ENCODE assay signal across 20 cellular contexts in genomic region chr10:44341901-44342300, GRCh38. TPM values are rescaled to one million over a fixed set of nuclear protein-coding genes. Genes with fewer than 3 reads are reported as not detected.
DNase-seq lines count a peak whose midpoint lies in the region; ATAC-seq and TF ChIP-seq lines count a peak whose summit lies in the region.
"Had no signal": no experiment of that assay in that cellular context is flagged by ENCODE, and none has a peak within 500 bp of the region (broad histone marks: within the 10 kb centered on the region; RNA-seq: fewer than 3 reads in every experiment).

No MANE protein-coding gene starts in this region.

- H3K4me2 ChIP-seq in hepatocyte (no peak overlapping the region), parathyroid adenoma (ENCODE audit: low read length) (no peak overlapping the region)
- H3K4me2 ChIP-seq: A549, BLaER1 had no signal

- H3K79me2 ChIP-seq in hepatocyte (no peaks in the 10 kb centered on the region), parathyroid adenoma (no peaks in the 10 kb centered on the region)

- no peak for ATAC-seq in activated CD8-positive, alpha-beta memory T cell treated with anti-CD3 and anti-CD28 coated beads, Interleukin-2, amount 10 ng/mL, durations not matched to agents 7 days and 5 days
- no peak for ATAC-seq in foreskin keratinocyte
- ATAC-seq: A549, GM12878 had no signal

- H3K4me3 ChIP-seq in hepatocyte (no peak overlapping the region), parathyroid adenoma (ENCODE audit: low read depth, low read length) (no peak overlapping the region)
- H3K4me3 ChIP-seq: A549, BLaER1, GM12878, HAP-1 had no signal

- no peaks in the 10 kb centered on the region for H3K4me1 ChIP-seq in hepatocyte (ENCODE audit: insufficient read depth)
- H3K4me1 ChIP-seq in parathyroid adenoma: peaks cover 62% of the 10 kb centered on the region
- no peaks in the 10 kb centered on the region for H3K4me1 ChIP-seq in foreskin keratinocyte
- H3K4me1 ChIP-seq: A549, HAP-1 had no signal

- no peaks in the 10 kb centered on the region for H3K36me3 Mint-ChIP-seq in activated CD8-positive, alpha-beta memory T cell treated with anti-CD3 and anti-CD28 coated beads, Interleukin-2, amount 10 ng/mL, durations not matched to agents 7 days and 5 days
- H3K36me3 Mint-ChIP-seq: CD14-positive monocyte; CD4-positive, alpha-beta memory T cell had no signal

- 93% methylated on average over 3 of the region's 3 CpGs for WGBS in hepatocyte (ENCODE audit: low lambda C conversion rate, missing lambda C conversion rate)

- no peak for TF ChIP-seq CTCF in hepatocyte (IDR thresholded peaks at IDR 0.05; ENCODE audit: poor library complexity)
- no peak for TF ChIP-seq CTCF in parathyroid adenoma (IDR thresholded peaks at IDR 0.05)
- TF ChIP-seq CTCF in foreskin keratinocyte (conservative IDR thresholded peaks at IDR 0.05): no peak

- CTCF ChIA-PET in activated CD8-positive, alpha-beta memory T cell treated with anti-CD3 and anti-CD28 coated beads, Interleukin-2, amount 10 ng/mL, durations not matched to agents 7 days and 5 days (lab: Charles Lee): no interaction called here

- H3K9me3 ChIP-seq in hepatocyte (ENCODE audit: low read depth): no peaks in the 10 kb centered on the region
- H3K9me3 ChIP-seq in parathyroid adenoma (ENCODE audit: control insufficient read depth, low read length): no peaks in the 10 kb centered on the region
- H3K9me3 ChIP-seq: A549, BLaER1, HAP-1 had no signal

- H3K27ac ChIP-seq in hepatocyte: peak overlapping the region; percentile 16
- H3K27ac ChIP-seq in parathyroid adenoma: peak overlapping the region; percentile 91
- H3K27ac ChIP-seq in foreskin keratinocyte: no peak overlapping the region
- H3K27ac ChIP-seq: 22Rv1, A549, BLaER1 had no signal

- no peaks in the 10 kb centered on the region for H3K4me1 Mint-ChIP-seq in activated CD8-positive, alpha-beta memory T cell treated with anti-CD3 and anti-CD28 coated beads, Interleukin-2, amount 10 ng/mL, durations not matched to agents 7 days and 5 days
- H3K4me1 Mint-ChIP-seq: CD14-positive monocyte; CD4-positive, alpha-beta memory T cell had no signal

- H3K9ac ChIP-seq in parathyroid adenoma: peak overlapping the region; percentile 15
- H3K9ac ChIP-seq: BLaER1 had no signal

- H3K27me3 Mint-ChIP-seq in activated CD8-positive, alpha-beta memory T cell treated with anti-CD3 and anti-CD28 coated beads, Interleukin-2, amount 10 ng/mL, durations not matched to agents 7 days and 5 days: peaks cover 2% of the 10 kb centered on the region

- H3K27me3 ChIP-seq in hepatocyte (no peaks in the 10 kb centered on the region), parathyroid adenoma (ENCODE audit: control insufficient read depth, insufficient read depth, low read length) (no peaks in the 10 kb centered on the region), foreskin keratinocyte (no peaks in the 10 kb centered on the region)
- H3K27me3 ChIP-seq: BLaER1 had no signal

- H3K9me2 ChIP-seq in hepatocyte (replicated peaks; ENCODE audit: insufficient read depth): no peaks in the 10 kb centered on the region

- H3K4me3 Mint-ChIP-seq in activated CD8-positive, alpha-beta memory T cell treated with anti-CD3 and anti-CD28 coated beads, Interleukin-2, amount 10 ng/mL, durations not matched to agents 7 days and 5 days: no peak overlapping the region
- H3K4me3 Mint-ChIP-seq: CD14-positive monocyte; CD4-positive, alpha-beta memory T cell had no signal

- H2AFZ ChIP-seq in hepatocyte (no peak overlapping the region), parathyroid adenoma (peak overlapping the region; percentile 14)

- no peak overlapping the region for H3K27ac Mint-ChIP-seq in activated CD8-positive, alpha-beta memory T cell treated with anti-CD3 and anti-CD28 coated beads, Interleukin-2, amount 10 ng/mL, durations not matched to agents 7 days and 5 days
- H3K27ac Mint-ChIP-seq: CD14-positive monocyte; CD4-positive, alpha-beta memory T cell had no signal

- DNase-seq in activated CD8-positive, alpha-beta memory T cell treated with anti-CD3 and anti-CD28 coated beads for 24 hours: peak; percentile 35
- DNase-seq in activated CD8-positive, alpha-beta memory T cell treated with anti-CD3 and anti-CD28 coated beads, Interleukin-2, amount 10 ng/mL, durations not matched to agents 7 days and 5 days: no peak
- DNase-seq in hepatocyte (ENCODE audit: low spot score) (no peak), NOMO-1 (lab: John Stamatoyannopoulos, UW; ENCODE audit: unreplicated experiment in 2 of 2) (no peak), foreskin keratinocyte (no peak), AG08396 (ENCODE audit: low spot score) (no peak)
- DNase-seq: CD4-positive, alpha-beta memory T cell; DMS 273 treated with DMSO at 0.1 percent for 48 hours; DMS53; DND-41; EL had no signal

- H4K20me1 ChIP-seq in hepatocyte (ENCODE audit: insufficient read depth, poor library complexity, severe bottlenecking): no peaks in the 10 kb centered on the region
- H4K20me1 ChIP-seq: BLaER1 had no signal

- H3K36me3 ChIP-seq in hepatocyte (replicated peaks; ENCODE audit: insufficient read depth, low read depth): no peaks in the 10 kb centered on the region
- no peaks in the 10 kb centered on the region for H3K36me3 ChIP-seq in parathyroid adenoma (ENCODE audit: control insufficient read depth, insufficient read depth, low read length)
- H3K36me3 ChIP-seq: BLaER1, HAP-1 had no signal

- H3K9me3 Mint-ChIP-seq in activated CD8-positive, alpha-beta memory T cell treated with anti-CD3 and anti-CD28 coated beads, Interleukin-2, amount 10 ng/mL, durations not matched to agents 7 days and 5 days (ENCODE audit: low read depth): no peaks in the 10 kb centered on the region
- H3K9me3 Mint-ChIP-seq: CD4-positive, alpha-beta memory T cell had no signal

RNA-seq across cellular contexts. Expression of gene CXCL12, which starts 43.0 kb away (rescaled TPM):
- total RNA-seq in activated CD8-positive, alpha-beta memory T cell treated with anti-CD3 and anti-CD28 coated beads, Interleukin-2, amount 10 ng/mL, durations not matched to agents 7 days and 5 days: not detected
- 41.8 and 43.0 TPM in 2 replicates for total RNA-seq in hepatocyte
- polyA plus RNA-seq in hepatocyte: 11.1 and 13.2 TPM in 2 replicates
- not detected in 2 replicates for total RNA-seq in foreskin keratinocyte
- not detected in 2 replicates for polyA plus RNA-seq in foreskin keratinocyte
- total RNA-seq: CD4-positive, alpha-beta memory T cell; G401; HT-29 had no signal
- polyA plus RNA-seq: CD14-positive monocyte; CD4-positive, alpha-beta memory T cell had no signal

Comparison
In these comparisons a context has a peak if more than half of its experiments do, and no peak if none do; other contexts are left out.
1. RNA of gene CXCL12, which starts 43.0 kb away (total RNA-seq): 41.8 to 43.0 TPM in hepatocyte; not detected in activated CD8-positive, alpha-beta memory T cell treated with anti-CD3 and anti-CD28 coated beads, Interleukin-2, amount 10 ng/mL, durations not matched to agents 7 days and 5 days and not detected in foreskin keratinocyte; every median in the first group is over 10 times any median in the second.